Comparison of ENCODE assay signal across 33 cellular contexts in genomic region chr14:46306267-46306666, GRCh38.
"Had no signal": no experiment of that assay in that cellular context is flagged by ENCODE, and none has a peak within 500 bp of the region (broad histone marks: within the 10 kb centered on the region; RNA-seq: fewer than 3 reads in every experiment).

No MANE protein-coding gene starts in this region.

- H3K9me2 ChIP-seq: SK-N-SH had no signal

- H3K4me3 Mint-ChIP-seq: activated CD4-positive, alpha-beta T cell treated with anti-CD3 and anti-CD28 coated beads for 36 hours; activated CD4-positive, alpha-beta T cell treated with anti-CD3 and anti-CD28 coated beads, Interleukin-2, amount 10 ng/mL, durations not matched to agents 7 days and 5 days; activated CD8-positive, alpha-beta T cell treated with anti-CD3 and anti-CD28 coated beads, Interleukin-2, amount 10 ng/mL, durations not matched to agents 7 days and 5 days; activated naive CD4-positive, alpha-beta T cell treated with anti-CD3 and anti-CD28 coated beads, Interleukin-2, amount 50 U/mL, for 24 hours; activated naive CD8-positive, alpha-beta T cell treated with anti-CD3 and anti-CD28 coated beads, Interleukin-2, amount 10 ng/mL, durations not matched to agents 7 days and 5 days; activated T-cell treated with anti-CD3 and anti-CD28 coated beads, Interleukin-2, amount 50 U/mL, for 24 hours; central memory CD8-positive, alpha-beta T cell; T-helper 1 cell treated with Interleukin-12 subunit alpha and Interleukin-12 subunit beta and Interleukin-4 antibody, amounts not matched to agents 30 μg/mL and 1 μg/mL, for 36 hours; T-helper 2 cell treated with Interferon-gamma antibody and Interleukin-4, amounts not matched to agents 5 μg/mL and 100 μg/mL, for 36 hours had no signal

- H3K4me1 Mint-ChIP-seq: activated CD4-positive, alpha-beta T cell treated with anti-CD3 and anti-CD28 coated beads for 36 hours; activated CD4-positive, alpha-beta T cell treated with anti-CD3 and anti-CD28 coated beads, Interleukin-2, amount 10 ng/mL, durations not matched to agents 7 days and 5 days; activated naive CD4-positive, alpha-beta T cell treated with anti-CD3 and anti-CD28 coated beads, Interleukin-2, amount 50 U/mL, for 24 hours; activated naive CD8-positive, alpha-beta T cell treated with anti-CD3 and anti-CD28 coated beads, Interleukin-2, amount 10 ng/mL, durations not matched to agents 7 days and 5 days; central memory CD8-positive, alpha-beta T cell had no signal

- H3K27ac ChIP-seq: ascending aorta, cardiac muscle cell, SJSA1 had no signal

- H3K27me3 Mint-ChIP-seq: activated CD4-positive, alpha-beta T cell treated with anti-CD3 and anti-CD28 coated beads for 36 hours; activated CD4-positive, alpha-beta T cell treated with anti-CD3 and anti-CD28 coated beads, Interleukin-2, amount 10 ng/mL, durations not matched to agents 7 days and 5 days; activated naive CD4-positive, alpha-beta T cell treated with anti-CD3 and anti-CD28 coated beads, Interleukin-2, amount 50 U/mL, for 24 hours; activated naive CD8-positive, alpha-beta T cell treated with anti-CD3 and anti-CD28 coated beads, Interleukin-2, amount 10 ng/mL, durations not matched to agents 7 days and 5 days; activated T-cell treated with anti-CD3 and anti-CD28 coated beads, Interleukin-2, amount 50 U/mL, for 24 hours; central memory CD8-positive, alpha-beta T cell had no signal

- H3K4me1 ChIP-seq: ascending aorta, SJSA1 had no signal

- H3K36me3 ChIP-seq: ascending aorta, cardiac muscle cell, MG63, SJSA1 had no signal

- H3K4me3 ChIP-seq: ascending aorta, cardiac muscle cell, MG63, SJSA1 had no signal

- ATAC-seq: activated CD4-positive, alpha-beta T cell treated with anti-CD3 and anti-CD28 coated beads for 36 hours; activated CD4-positive, CD25-positive, alpha-beta regulatory T cell treated with anti-CD3 and anti-CD28 coated beads, Interleukin-2, amount 50 U/mL, for 24 hours; activated CD8-positive, alpha-beta T cell treated with anti-CD3 and anti-CD28 coated beads, Interleukin-2, amount 10 ng/mL, durations not matched to agents 7 days and 5 days; Panc1 had no signal

- H3K9me3 Mint-ChIP-seq: activated CD4-positive, alpha-beta T cell treated with anti-CD3 and anti-CD28 coated beads, Interleukin-2, amount 10 ng/mL, durations not matched to agents 7 days and 5 days; activated T-cell treated with anti-CD3 and anti-CD28 coated beads, Interleukin-2, amount 50 U/mL, for 24 hours; central memory CD8-positive, alpha-beta T cell had no signal

- DNase-seq: activated CD4-positive, alpha-beta T cell treated with anti-CD3 and anti-CD28 coated beads for 36 hours; activated CD4-positive, alpha-beta T cell treated with anti-CD3 and anti-CD28 coated beads, Interleukin-2, amount 10 ng/mL, durations not matched to agents 7 days and 5 days; activated CD4-positive, alpha-beta T cell treated with anti-CD3 and anti-CD28 coated beads, Interleukin-2, amount 50 U/mL, for 48 hours; activated CD8-positive, alpha-beta T cell treated with anti-CD3 and anti-CD28 coated beads, Interleukin-2, amount 10 ng/mL, durations not matched to agents 7 days and 5 days; activated gamma-delta T cell; activated naive CD4-positive, alpha-beta T cell treated with Interleukin-2 at 50 U/mL for 16 hours; activated naive CD8-positive, alpha-beta T cell treated with anti-CD3 and anti-CD28 coated beads, Interleukin-2, amount 10 ng/mL, durations not matched to agents 7 days and 5 days; activated T-cell treated with anti-CD3 and anti-CD28 coated beads, Interleukin-2, amount 50 U/mL, for 24 hours; amygdala; Kasumi-1; KG1; MG63; NCI-H1048; NCI-H1105 treated with DMSO at 0.1 percent for 48 hours; NCI-H1436; NCI-H1694 treated with DMSO at 0.1 percent for 48 hours; NCI-H2029; NCI-H2171; NCI-H510A; NCI-H526; NCI-H774; SHP77; SK-N-SH had no signal

- H3K9ac ChIP-seq: SK-N-SH had no signal

- H3K4me2 ChIP-seq: SK-N-SH had no signal

- H3K27ac Mint-ChIP-seq: activated CD4-positive, alpha-beta T cell treated with anti-CD3 and anti-CD28 coated beads for 36 hours; activated CD4-positive, alpha-beta T cell treated with anti-CD3 and anti-CD28 coated beads, Interleukin-2, amount 10 ng/mL, durations not matched to agents 7 days and 5 days; activated CD8-positive, alpha-beta T cell treated with anti-CD3 and anti-CD28 coated beads, Interleukin-2, amount 10 ng/mL, durations not matched to agents 7 days and 5 days; activated naive CD4-positive, alpha-beta T cell treated with anti-CD3 and anti-CD28 coated beads, Interleukin-2, amount 50 U/mL, for 24 hours; activated naive CD8-positive, alpha-beta T cell treated with anti-CD3 and anti-CD28 coated beads, Interleukin-2, amount 10 ng/mL, durations not matched to agents 7 days and 5 days; activated T-cell treated with anti-CD3 and anti-CD28 coated beads, Interleukin-2, amount 50 U/mL, for 24 hours; activated T-helper 2 cell treated with anti-CD3 and anti-CD28 coated beads, Interferon-gamma antibody, Interleukin-2, Interleukin-4, amounts not matched to agents 10 μg/mL and 5 μg/mL and 100 μg/mL, durations not matched to agents 14 hours and 24 hours and 36 hours; T-helper 1 cell treated with Interleukin-12 subunit alpha and Interleukin-12 subunit beta and Interleukin-4 antibody, amounts not matched to agents 30 μg/mL and 1 μg/mL, for 36 hours; T-helper 2 cell treated with Interferon-gamma antibody and Interleukin-4, amounts not matched to agents 5 μg/mL and 100 μg/mL, for 36 hours had no signal

- H3K27me3 ChIP-seq: ascending aorta, cardiac muscle cell, MG63, SJSA1 had no signal

- H3K9me3 ChIP-seq: ascending aorta, MG63, SJSA1, SK-N-SH had no signal

- H3K36me3 Mint-ChIP-seq: activated naive CD4-positive, alpha-beta T cell treated with anti-CD3 and anti-CD28 coated beads, Interleukin-2, amount 50 U/mL, for 24 hours; activated naive CD8-positive, alpha-beta T cell treated with anti-CD3 and anti-CD28 coated beads, Interleukin-2, amount 10 ng/mL, durations not matched to agents 7 days and 5 days had no signal
